ENCODE assay signal across 8 cellular contexts in genomic region chr2:105329197-105329554, GRCh38. TPM values are rescaled to one million over a fixed set of nuclear protein-coding genes. Genes with fewer than 3 reads are reported as not detected.
DNase-seq lines count a peak whose midpoint lies in the region; ATAC-seq and TF ChIP-seq lines count a peak whose summit lies in the region.

No MANE protein-coding gene starts in this region.

- no peak for DNase-seq in CD8-positive, alpha-beta memory T cell
- no peak for DNase-seq in HFFc6
- DNase-seq in WERI-Rb-1 = no peak
- DNase-seq in esophagus muscularis mucosa (ENCODE audit: extremely low spot score) = no peak
- DNase-seq in NCI-H2227 treated with DMSO at 0.1 percent for 48 hours (lab: John Stamatoyannopoulos, UW) = no peak
- no peak for DNase-seq in dermis blood vessel endothelial cell

- under 1% methylated on average over 8 of the region's 17 CpGs for WGBS in esophagus muscularis mucosa

- no peaks in the 10 kb centered on the region for H3K27me3 ChIP-seq in CD8-positive, alpha-beta memory T cell (ENCODE audit: insufficient read depth, low read length, poor library complexity, severe bottlenecking)
- no peaks in the 10 kb centered on the region for H3K27me3 ChIP-seq in WERI-Rb-1 (ENCODE audit: insufficient read depth, low read depth, severe bottlenecking)
- no peaks in the 10 kb centered on the region for H3K27me3 ChIP-seq in esophagus muscularis mucosa
- no peaks in the 10 kb centered on the region for H3K27me3 ChIP-seq in neuron (ENCODE audit: insufficient read depth, low read length)

- TF ChIP-seq POLR2A in esophagus muscularis mucosa (IDR thresholded peaks at IDR 0.05; ENCODE audit: low read depth) = no peak

- H3K4me3 ChIP-seq in CD8-positive, alpha-beta memory T cell (ENCODE audit: low read length) = peak overlapping the region; percentile 87
- peak overlapping the region; percentile 53 for H3K4me3 ChIP-seq in WERI-Rb-1 (ENCODE audit: low read depth, low read length)
- peak overlapping the region; percentile 75 to 92 (median 78) for H3K4me3 ChIP-seq in esophagus muscularis mucosa
- peak overlapping the region; percentile 70 for H3K4me3 ChIP-seq in neuron (ENCODE audit: low read length)

- H3K36me3 Mint-ChIP-seq in CD8-positive, alpha-beta memory T cell = peaks cover 0 to 20% (median 2%) of the 10 kb centered on the region in 3 donors
- no peaks in the 10 kb centered on the region; the same call in 1 of the 2 replicates for H3K36me3 Mint-ChIP-seq in HFFc6 (ENCODE audit: low read depth)

- no peak for TF ChIP-seq CTCF in HFFc6 (IDR thresholded peaks at IDR 0.05)
- TF ChIP-seq CTCF in WERI-Rb-1 (IDR thresholded peaks at IDR 0.05; ENCODE audit: low read depth, low read length) = no peak
- TF ChIP-seq CTCF in esophagus muscularis mucosa (IDR thresholded peaks at IDR 0.05) = no peak

- no peaks in the 10 kb centered on the region for H3K27me3 Mint-ChIP-seq in CD8-positive, alpha-beta memory T cell
- H3K27me3 Mint-ChIP-seq in HFFc6 (ENCODE audit: insufficient read depth) = no peaks in the 10 kb centered on the region; the same call in 1 of the 2 replicates

- peak overlapping the region; percentile 49 for H3K27ac ChIP-seq in CD8-positive, alpha-beta memory T cell (ENCODE audit: low read depth, low read length)
- peak overlapping the region; percentile 39; the same call in 1 of the 2 replicates for H3K27ac ChIP-seq in WERI-Rb-1
- H3K27ac ChIP-seq in esophagus muscularis mucosa (replicated peaks in 1 of 4) = peak overlapping the region; percentile 80 to 94 (median 88)

- H3K4me3 Mint-ChIP-seq in CD8-positive, alpha-beta memory T cell = peak overlapping the region; percentile 84 to 96 (median 92)
- H3K4me3 Mint-ChIP-seq in HFFc6 = peak overlapping the region; percentile 89

- H3K36me3 ChIP-seq in CD8-positive, alpha-beta memory T cell (ENCODE audit: insufficient read depth, low read length) = no peaks in the 10 kb centered on the region
- H3K36me3 ChIP-seq in WERI-Rb-1 (peaks cover 8% of the 10 kb centered on the region), esophagus muscularis mucosa (peaks cover 0 to 8% (median 0%) of the 10 kb centered on the region in 4 donors), neuron (ENCODE audit: insufficient read depth, low read length) (peaks cover 2% of the 10 kb centered on the region)

- H3K4me1 ChIP-seq in CD8-positive, alpha-beta memory T cell (ENCODE audit: insufficient read depth, low read length) = peaks cover 29% of the 10 kb centered on the region
- H3K4me1 ChIP-seq in esophagus muscularis mucosa = peaks cover 14 to 38% (median 29%) of the 10 kb centered on the region in 4 donors
- peaks cover 16% of the 10 kb centered on the region for H3K4me1 ChIP-seq in neuron (ENCODE audit: insufficient read depth, low read length)

- CTCF ChIA-PET in CD8-positive, alpha-beta memory T cell (lab: Charles Lee) = interaction anchor here (1.5 kb wide), 1 partner anchor 69 kb away, joined by 3 read pairs; the partner anchor contains the start of gene FHL2

- intact Hi-C loops in esophagus muscularis mucosa (cut with DNase I) = no loop called here

- no peak for TF ChIP-seq EP300 in esophagus muscularis mucosa (IDR thresholded peaks at IDR 0.05)

- peak overlapping the region; percentile 88 to 100 (median 96) for H3K27ac Mint-ChIP-seq in CD8-positive, alpha-beta memory T cell
- H3K27ac Mint-ChIP-seq in HFFc6 = peak overlapping the region; percentile 77

- H3K9me3 Mint-ChIP-seq in CD8-positive, alpha-beta memory T cell = no peaks in the 10 kb centered on the region
- no peaks in the 10 kb centered on the region for H3K9me3 Mint-ChIP-seq in HFFc6

- ATAC-seq in HG02852 (IDR thresholded peaks at IDR 0.05; ENCODE audit: unreplicated experiment) = no peak

- peak overlapping the region; percentile 1 for H2AFZ ChIP-seq in neuron (ENCODE audit: low read depth, low read length)

- POLR2A ChIA-PET in CD8-positive, alpha-beta memory T cell (lab: Charles Lee) = interaction anchor here (1.0 to 1.7 kb wide), 3 partner anchors 9 to 409 kb away, joined by 3 to 10 read pairs (median 4); partner anchors contain the start of gene C2orf49

- peaks cover 44 to 63% (median 61%) of the 10 kb centered on the region in 3 donors for H3K4me1 Mint-ChIP-seq in CD8-positive, alpha-beta memory T cell
- peaks cover 61% of the 10 kb centered on the region for H3K4me1 Mint-ChIP-seq in HFFc6 (ENCODE audit: low read depth)

- no peaks in the 10 kb centered on the region for H3K9me3 ChIP-seq in CD8-positive, alpha-beta memory T cell (ENCODE audit: low read length)
- H3K9me3 ChIP-seq in WERI-Rb-1 (ENCODE audit: severe bottlenecking) (no peaks in the 10 kb centered on the region), esophagus muscularis mucosa (no peaks in the 10 kb centered on the region), neuron (ENCODE audit: low read length) (no peaks in the 10 kb centered on the region)

RNA-seq across cellular contexts. Expression of gene TGFBRAP1, which starts 0.4 kb away (rescaled TPM):
- total RNA-seq in CD8-positive, alpha-beta memory T cell = 10 to 100 TPM; 30.8 to 32.1 TPM
- polyA plus RNA-seq in CD8-positive, alpha-beta memory T cell = 30.8 TPM
- total RNA-seq in HFFc6 (2021; fragmentation: NEBNext Ultra II Directional; extraction: Animal tissue kit (Norgen Biotek cat#: 25700)) = 10 to 100 TPM; 18.9 to 22.5 (median 19.8) TPM
- 10 to 100 TPM; 20.8 to 34.4 (median 27.9) TPM for total RNA-seq in esophagus muscularis mucosa
- total RNA-seq in dermis blood vessel endothelial cell = 47.8 and 75.1 TPM in 2 replicates

RNA-seq across cellular contexts. Expression of gene C2orf49, which starts 8.2 kb away (rescaled TPM):
- 10 to 100 TPM; 19.4 to 20.0 TPM for total RNA-seq in CD8-positive, alpha-beta memory T cell
- 8.4 TPM for polyA plus RNA-seq in CD8-positive, alpha-beta memory T cell
- 10 to 100 TPM; 17.7 to 25.4 (median 20.0) TPM for total RNA-seq in HFFc6 (2021; fragmentation: NEBNext Ultra II Directional; extraction: Animal tissue kit (Norgen Biotek cat#: 25700))
- total RNA-seq in esophagus muscularis mucosa = 10 to 100 TPM; 16.4 to 19.5 (median 17.7) TPM
- total RNA-seq in dermis blood vessel endothelial cell = 18.4 and 18.8 TPM in 2 replicates
